ENCODE assay signal across 20 cellular contexts in the genomic region with DNA sequence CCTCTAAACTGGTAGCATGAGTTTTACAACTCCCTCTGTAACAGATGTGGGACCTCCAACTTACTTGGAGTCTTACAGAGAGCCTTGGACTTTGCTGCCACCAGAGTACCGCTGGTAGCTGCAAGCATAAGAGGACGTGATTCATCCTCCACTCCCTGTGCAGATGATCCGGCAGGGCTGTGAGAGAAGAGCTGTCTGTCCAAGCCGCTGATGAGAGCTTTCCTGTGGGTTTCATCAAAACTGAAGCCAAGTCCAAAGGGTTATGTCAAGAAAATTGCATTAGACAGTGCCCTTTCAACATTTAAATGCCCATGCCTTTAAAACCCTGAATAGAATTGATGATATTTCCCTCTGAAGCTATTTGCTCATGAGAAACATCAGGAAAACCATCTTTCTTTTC.
A peak's percentile ranks its signal among the peaks of the same experiment; 100 is the strongest.
DNase-seq lines count a peak whose midpoint lies in the region; ATAC-seq and TF ChIP-seq lines count a peak whose summit lies in the region.
"Had no signal": no experiment of that assay in that cellular context is flagged by ENCODE, and none has a peak within 500 bp of the region (broad histone marks: within the 10 kb centered on the region; RNA-seq: fewer than 3 reads in every experiment).

No MANE protein-coding gene starts in this region.

- H3K27me3 ChIP-seq in upper lobe of right lung, result peaks cover 20% of the 10 kb centered on the region
- H3K27me3 ChIP-seq: BLaER1 treated with 17β-estradiol and CSF1 and Interleukin-3, amounts not matched to agents 10 nM and 100 nM; right atrium auricular region had no signal

- H3K4me1 ChIP-seq in upper lobe of right lung, result no peaks in the 10 kb centered on the region
- H3K4me1 ChIP-seq: right atrium auricular region had no signal

- no peak for ATAC-seq in stimulated activated naive B cell treated with anti-CD40 and anti-IgM and Interleukin-4, amounts not matched to agents 10 μg/mL and 1 μg/mL and 100 μg/mL, for 72 hours (replicated peaks)
- ATAC-seq in upper lobe of right lung (no peak), GM21528 (IDR thresholded peaks at IDR 0.05; ENCODE audit: low FRiP score, unreplicated experiment) (no peak), HG03139 (IDR thresholded peaks at IDR 0.05; ENCODE audit: unreplicated experiment) (no peak)
- ATAC-seq: activated CD8-positive, alpha-beta T cell treated with anti-CD3 and anti-CD28 coated beads, Interleukin-2, amount 10 ng/mL, durations not matched to agents 7 days and 5 days; activated T-cell treated with anti-CD3 and anti-CD28 coated beads, Interleukin-2, amount 50 U/mL, for 72 hours had no signal

- H3K36me3 ChIP-seq in upper lobe of right lung, result no peaks in the 10 kb centered on the region
- H3K36me3 ChIP-seq: BLaER1 treated with 17β-estradiol and CSF1 and Interleukin-3, amounts not matched to agents 10 nM and 100 nM; right atrium auricular region; WERI-Rb-1 had no signal

- no peaks in the 10 kb centered on the region for H3K36me3 Mint-ChIP-seq in nephron (ENCODE audit: low read depth)
- H3K36me3 Mint-ChIP-seq in stimulated activated naive B cell treated with anti-CD40 and anti-IgM and Interleukin-4, amounts not matched to agents 10 μg/mL and 1 μg/mL and 100 μg/mL, for 72 hours, result no peaks in the 10 kb centered on the region
- H3K36me3 Mint-ChIP-seq: activated naive CD8-positive, alpha-beta T cell treated with anti-CD3 and anti-CD28 coated beads, Interleukin-2, amount 10 ng/mL, durations not matched to agents 7 days and 5 days; IgD-negative memory B cell had no signal

- H3K27ac ChIP-seq in RWPE1, result no peak overlapping the region; the same call in 1 of the 2 replicates
- H3K27ac ChIP-seq in epithelial cell of prostate, result peak overlapping the region; percentile 10
- H3K27ac ChIP-seq in upper lobe of right lung, result no peak overlapping the region
- H3K27ac ChIP-seq: BLaER1 treated with 17β-estradiol and CSF1 and Interleukin-3, amounts not matched to agents 10 nM and 100 nM; right atrium auricular region; WERI-Rb-1 had no signal

- peak overlapping the region in 2 of 3 experiments; percentile 54 to 79 for H3K27ac Mint-ChIP-seq in nephron
- H3K27ac Mint-ChIP-seq in stimulated activated naive B cell treated with anti-CD40 and anti-IgM and Interleukin-4, amounts not matched to agents 10 μg/mL and 1 μg/mL and 100 μg/mL, for 72 hours, result no peak overlapping the region
- H3K27ac Mint-ChIP-seq: activated CD8-positive, alpha-beta T cell treated with anti-CD3 and anti-CD28 coated beads, Interleukin-2, amount 10 ng/mL, durations not matched to agents 7 days and 5 days; activated naive CD8-positive, alpha-beta T cell treated with anti-CD3 and anti-CD28 coated beads, Interleukin-2, amount 10 ng/mL, durations not matched to agents 7 days and 5 days; activated T-cell treated with anti-CD3 and anti-CD28 coated beads, Interleukin-2, amount 50 U/mL, for 72 hours; IgD-negative memory B cell had no signal

- intact Hi-C loops in upper lobe of right lung (cut with DNase I), result no loop called here

- TF ChIP-seq CTCF in RWPE1 (conservative IDR thresholded peaks at IDR 0.05; ENCODE audit: low read depth) (no peak), nephron (IDR thresholded peaks at IDR 0.05; ENCODE audit: unreplicated experiment in 3 of 3) (no peak), upper lobe of right lung (IDR thresholded peaks at IDR 0.05) (no peak)

- no peaks in the 10 kb centered on the region for H3K9me3 ChIP-seq in upper lobe of right lung
- H3K9me3 ChIP-seq: BLaER1 treated with 17β-estradiol and CSF1 and Interleukin-3, amounts not matched to agents 10 nM and 100 nM; right atrium auricular region had no signal

- DNase-seq in EL (peak; percentile 62), RWPE1 (ENCODE audit: low spot score) (peak; percentile 20), epithelial cell of prostate (ENCODE audit: low read depth, low spot score) (no peak), upper lobe of right lung (no peak)
- DNase-seq in stimulated activated naive B cell treated with anti-CD40 and anti-IgM and Interleukin-4, amounts not matched to agents 10 μg/mL and 1 μg/mL and 100 μg/mL, for 72 hours, result no peak
- DNase-seq: activated CD8-positive, alpha-beta T cell treated with anti-CD3 and anti-CD28 coated beads, Interleukin-2, amount 10 ng/mL, durations not matched to agents 7 days and 5 days; activated naive CD8-positive, alpha-beta T cell treated with anti-CD3 and anti-CD28 coated beads, Interleukin-2, amount 10 ng/mL, durations not matched to agents 7 days and 5 days; activated T-cell treated with anti-CD3 and anti-CD28 coated beads, Interleukin-2, amount 50 U/mL, for 72 hours; glutamatergic neuron; NCI-H1092; NCI-H2107; NCI-H774; stimulated activated CD4-positive, alpha-beta T cell treated with anti-CD3 and anti-CD28 coated beads, Interleukin-1b, Interleukin-23, amount 100 ng/mL, for 48 hours; WERI-Rb-1 had no signal

- H3K9me3 Mint-ChIP-seq in nephron, result peaks cover 2% of the 10 kb centered on the region
- H3K9me3 Mint-ChIP-seq in stimulated activated naive B cell treated with anti-CD40 and anti-IgM and Interleukin-4, amounts not matched to agents 10 μg/mL and 1 μg/mL and 100 μg/mL, for 72 hours, result no peaks in the 10 kb centered on the region
- H3K9me3 Mint-ChIP-seq: activated naive CD8-positive, alpha-beta T cell treated with anti-CD3 and anti-CD28 coated beads, Interleukin-2, amount 10 ng/mL, durations not matched to agents 7 days and 5 days; activated T-cell treated with anti-CD3 and anti-CD28 coated beads, Interleukin-2, amount 50 U/mL, for 72 hours; IgD-negative memory B cell had no signal

- CTCF ChIA-PET in RWPE1 (lab: Yijun Ruan, JAX), result interaction anchor here (1.3 kb wide), 1 partner anchor 9 kb away, joined by 8 read pairs; no protein-coding TSS in a partner anchor

- POLR2A ChIA-PET in RWPE1 (lab: Yijun Ruan, JAX; ENCODE audit: low non-redundant PET), result no interaction called here

- no peak overlapping the region for H3K4me3 ChIP-seq in upper lobe of right lung
- H3K4me3 ChIP-seq: BLaER1 treated with 17β-estradiol and CSF1 and Interleukin-3, amounts not matched to agents 10 nM and 100 nM; right atrium auricular region had no signal

- H3K27me3 Mint-ChIP-seq in nephron (ENCODE audit: low read depth), result peaks cover 5% of the 10 kb centered on the region
- H3K27me3 Mint-ChIP-seq in stimulated activated naive B cell treated with anti-CD40 and anti-IgM and Interleukin-4, amounts not matched to agents 10 μg/mL and 1 μg/mL and 100 μg/mL, for 72 hours, result peaks cover 0 to 15% of the 10 kb centered on the region in 2 donors

- H3K4me1 Mint-ChIP-seq in nephron, result peaks cover 41% of the 10 kb centered on the region
- no peaks in the 10 kb centered on the region for H3K4me1 Mint-ChIP-seq in stimulated activated naive B cell treated with anti-CD40 and anti-IgM and Interleukin-4, amounts not matched to agents 10 μg/mL and 1 μg/mL and 100 μg/mL, for 72 hours
- H3K4me1 Mint-ChIP-seq: activated naive CD8-positive, alpha-beta T cell treated with anti-CD3 and anti-CD28 coated beads, Interleukin-2, amount 10 ng/mL, durations not matched to agents 7 days and 5 days; IgD-negative memory B cell had no signal

- H3K4me3 Mint-ChIP-seq in nephron, result no peak overlapping the region
- H3K4me3 Mint-ChIP-seq in stimulated activated naive B cell treated with anti-CD40 and anti-IgM and Interleukin-4, amounts not matched to agents 10 μg/mL and 1 μg/mL and 100 μg/mL, for 72 hours, result no peak overlapping the region
- H3K4me3 Mint-ChIP-seq: activated CD8-positive, alpha-beta T cell treated with anti-CD3 and anti-CD28 coated beads, Interleukin-2, amount 10 ng/mL, durations not matched to agents 7 days and 5 days; activated naive CD8-positive, alpha-beta T cell treated with anti-CD3 and anti-CD28 coated beads, Interleukin-2, amount 10 ng/mL, durations not matched to agents 7 days and 5 days; activated T-cell treated with anti-CD3 and anti-CD28 coated beads, Interleukin-2, amount 50 U/mL, for 72 hours; IgD-negative memory B cell had no signal

Comparison
In these comparisons a context has a peak if more than half of its experiments do, and no peak if none do; other contexts are left out.
1. DNase-seq: peak in EL (single experiment) and RWPE1 (single experiment); none in epithelial cell of prostate (single experiment), stimulated activated naive B cell treated with anti-CD40 and anti-IgM and Interleukin-4, amounts not matched to agents 10 μg/mL and 1 μg/mL and 100 μg/mL, for 72 hours (single experiment) and upper lobe of right lung (single experiment).